Comparison of ENCODE assay signal across 19 cellular contexts in the genomic region with DNA sequence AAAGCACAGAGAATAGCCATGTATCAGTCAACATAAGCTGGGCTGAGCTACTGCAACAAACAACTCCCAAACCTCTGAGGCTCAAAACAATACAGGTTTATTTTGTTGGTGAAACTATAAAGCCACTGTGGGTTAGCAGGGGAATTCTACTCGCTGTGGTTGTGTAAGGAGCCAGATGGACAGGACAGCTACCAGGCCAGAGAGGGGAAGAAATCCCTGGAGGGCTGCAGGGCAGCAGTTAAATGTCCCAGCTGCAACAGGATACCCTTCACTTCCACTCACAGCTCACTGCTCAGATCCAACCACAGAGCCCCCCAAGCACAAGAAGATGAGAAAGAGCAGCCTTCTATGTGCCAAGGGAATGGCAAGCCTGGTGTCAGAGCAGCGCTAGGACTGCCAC.
A peak's percentile ranks its signal among the peaks of the same experiment; 100 is the strongest.
DNase-seq lines count a peak whose midpoint lies in the region; ATAC-seq lines count a peak whose summit lies in the region.
"Had no signal": no experiment of that assay in that cellular context is flagged by ENCODE, and none has a peak within 500 bp of the region (broad histone marks: within the 10 kb centered on the region; RNA-seq: fewer than 3 reads in every experiment).

No MANE protein-coding gene starts in this region.

- H3K4me3 ChIP-seq in HAP-1, result no peak overlapping the region
- H3K4me3 ChIP-seq: GM12878, GM23338 had no signal

- no peaks in the 10 kb centered on the region for H3K27me3 ChIP-seq in HAP-1 (ENCODE audit: low read depth)

- ATAC-seq in GM19328 (IDR thresholded peaks at IDR 0.05; ENCODE audit: unreplicated experiment) (no peak), HG03439 (IDR thresholded peaks at IDR 0.05; ENCODE audit: unreplicated experiment) (no peak)
- ATAC-seq: GM12878, GM23338 had no signal

- in situ Hi-C loops in HAP-1 (cut with MboI; ENCODE audit: low sequenced_read_pairs), result no loop called here

- H3K36me3 ChIP-seq in HAP-1 (replicated peaks), result no peaks in the 10 kb centered on the region

- H3K9me3 ChIP-seq in HAP-1, result no peaks in the 10 kb centered on the region

- H3K4me1 ChIP-seq in HAP-1, result no peaks in the 10 kb centered on the region

- peak; percentile 19 for DNase-seq in activated CD8-positive, alpha-beta memory T cell treated with anti-CD3 and anti-CD28 coated beads for 24 hours
- DNase-seq in activated CD8-positive, alpha-beta memory T cell treated with anti-CD3 and anti-CD28 coated beads, Interleukin-2, amount 50 U/mL, for 4 hours, result no peak
- DNase-seq in activated CD8-positive, alpha-beta memory T cell treated with anti-CD3 and anti-CD28 coated beads, Interleukin-2, amount 50 U/mL, for 48 hours, result peak; percentile 3
- DNase-seq in left kidney (ENCODE audit: low read depth, low spot score) (peak; percentile 41), retina (peak; percentile 46), HAP-1 (ENCODE audit: low spot score in 2 of 2) (no peak)
- DNase-seq: 8988T; C1 segment of cervical spinal cord; CD4-positive, CD25-positive, alpha-beta regulatory T cell; CD8-positive, alpha-beta memory T cell; COR-L47; DMS153; DMS79; GDM1; H7 had no signal

Comparison
In these comparisons a context has a peak if more than half of its experiments do, and no peak if none do; other contexts are left out.
1. DNase-seq: peak in activated CD8-positive, alpha-beta memory T cell treated with anti-CD3 and anti-CD28 coated beads for 24 hours (single experiment), activated CD8-positive, alpha-beta memory T cell treated with anti-CD3 and anti-CD28 coated beads, Interleukin-2, amount 50 U/mL, for 48 hours (single experiment), left kidney (single experiment) and retina (single experiment); none in activated CD8-positive, alpha-beta memory T cell treated with anti-CD3 and anti-CD28 coated beads, Interleukin-2, amount 50 U/mL, for 4 hours (single experiment) and HAP-1 (0 of 2).